ENCODE assay signal across 18 cellular contexts in genomic region chr19:11437955-11438354, GRCh38. TPM values are rescaled to one million over a fixed set of nuclear protein-coding genes. Genes with fewer than 3 reads are reported as not detected.
A peak's percentile ranks its signal among the peaks of the same experiment; 100 is the strongest.
DNase-seq lines count a peak whose midpoint lies in the region; ATAC-seq and TF ChIP-seq lines count a peak whose summit lies in the region.
"Had no signal": no experiment of that assay in that cellular context is flagged by ENCODE, and none has a peak within 500 bp of the region (broad histone marks: within the 10 kb centered on the region; RNA-seq: fewer than 3 reads in every experiment).

No MANE protein-coding gene starts in this region.

- dilution Hi-C loops in mammary epithelial cell (cut with HindIII; ENCODE audit: low sequenced_read_pairs): no loop called here

- H2AFZ ChIP-seq in mammary epithelial cell (ENCODE audit: low read depth, low read length) (no peak overlapping the region), OCI-LY7 (ENCODE audit: low read length) (no peak overlapping the region)

- H3K4me2 ChIP-seq in mammary epithelial cell (ENCODE audit: insufficient read depth, low read depth, low read length): no peak overlapping the region
- peak overlapping the region; percentile 22 for H3K4me2 ChIP-seq in OCI-LY7 (ENCODE audit: low read length)

- H3K4me3 Mint-ChIP-seq in MCF 10A (ENCODE audit: unreplicated experiment): peak overlapping the region; percentile 100
- peak overlapping the region; percentile 3 to 43 for H3K4me3 Mint-ChIP-seq in effector memory CD8-positive, alpha-beta T cell
- peak overlapping the region; percentile 64 to 76 for H3K4me3 Mint-ChIP-seq in stimulated activated naive B cell treated with anti-CD40 and anti-IgM and Interleukin-4, amounts not matched to agents 10 μg/mL and 1 μg/mL and 100 μg/mL, for 72 hours

- H3K9me3 ChIP-seq in mammary epithelial cell (replicated peaks; ENCODE audit: insufficient read depth, low read length) (no peaks in the 10 kb centered on the region), OCI-LY7 (ENCODE audit: low read length) (no peaks in the 10 kb centered on the region)
- H3K9me3 ChIP-seq: sigmoid colon had no signal

- H4K20me1 ChIP-seq in mammary epithelial cell (ENCODE audit: insufficient read depth, low read length) (no peaks in the 10 kb centered on the region), OCI-LY7 (ENCODE audit: insufficient read depth, low read length) (no peaks in the 10 kb centered on the region)

- no peaks in the 10 kb centered on the region for H3K9me2 ChIP-seq in OCI-LY7 (ENCODE audit: insufficient read depth, low read length)

- no peaks in the 10 kb centered on the region for H3K27me3 ChIP-seq in mammary epithelial cell (ENCODE audit: insufficient read depth, low read length)
- H3K27me3 ChIP-seq: sigmoid colon had no signal

- intact Hi-C loops in MCF 10A (cut with micrococcal nuclease): no loop called here
- intact Hi-C loops in mammary epithelial cell (cut with micrococcal nuclease): no loop called here
- intact Hi-C loops in OCI-LY7 (cut with micrococcal nuclease; ENCODE audit: unreplicated experiment): loop anchor here (5.0 kb wide), 1 partner anchor 146 kb away; no protein-coding TSS in a partner anchor

- H3K9ac ChIP-seq in mammary epithelial cell (ENCODE audit: insufficient read depth, low read length): no peak overlapping the region

- H3K9me3 Mint-ChIP-seq in MCF 10A (ENCODE audit: unreplicated experiment): no peaks in the 10 kb centered on the region
- H3K9me3 Mint-ChIP-seq in effector memory CD8-positive, alpha-beta T cell: no peaks in the 10 kb centered on the region
- no peaks in the 10 kb centered on the region for H3K9me3 Mint-ChIP-seq in stimulated activated naive B cell treated with anti-CD40 and anti-IgM and Interleukin-4, amounts not matched to agents 10 μg/mL and 1 μg/mL and 100 μg/mL, for 72 hours
- H3K9me3 Mint-ChIP-seq: activated CD4-positive, alpha-beta memory T cell treated with anti-CD3 and anti-CD28 coated beads for 36 hours had no signal

- ATAC-seq in effector memory CD8-positive, alpha-beta T cell (replicated peaks): no peak
- ATAC-seq in stimulated activated naive B cell treated with anti-CD40 and anti-IgM and Interleukin-4, amounts not matched to agents 10 μg/mL and 1 μg/mL and 100 μg/mL, for 72 hours (replicated peaks): peak; percentile 7 to 25
- no peak for ATAC-seq in GM21447 (IDR thresholded peaks at IDR 0.05; ENCODE audit: unreplicated experiment)

- H3K79me2 ChIP-seq in mammary epithelial cell (ENCODE audit: insufficient read depth, low read length) (peaks cover 47% of the 10 kb centered on the region), OCI-LY7 (ENCODE audit: insufficient read depth, low read depth, low read length) (peaks cover 14% of the 10 kb centered on the region; the same call in 1 of the 2 replicates)

- CTCF ChIA-PET in MCF 10A (lab: Yijun Ruan, JAX) (interaction anchor here (0.7 to 1.0 kb wide), 3 partner anchors 9 to 191 kb away, joined by 3 read pairs; no protein-coding TSS in a partner anchor), mammary epithelial cell (lab: Charles Lee; ENCODE audit: low non-redundant PET) (no interaction called here), OCI-LY7 (lab: Charles Lee; ENCODE audit: unreplicated experiment) (no interaction called here)

- DNase-seq in MCF 10A (ENCODE audit: unreplicated experiment) (no peak), mammary epithelial cell (no peak), OCI-LY7 (ENCODE audit: low spot score) (peak; percentile 38), NCI-H187 (lab: John Stamatoyannopoulos, UW) (no peak), NCI-H510A treated with DMSO at 0.1 percent for 48 hours (lab: John Stamatoyannopoulos, UW) (no peak)
- DNase-seq in effector memory CD8-positive, alpha-beta T cell: no peak
- peak; percentile 36 for DNase-seq in stimulated activated naive B cell treated with anti-CD40 and anti-IgM and Interleukin-4, amounts not matched to agents 10 μg/mL and 1 μg/mL and 100 μg/mL, for 72 hours
- DNase-seq: activated CD4-positive, alpha-beta memory T cell treated with anti-CD3 and anti-CD28 coated beads for 36 hours; cerebellar nuclear complex; DMS53; H7; NCI-H1048; NCI-H82; nucleus accumbens; sigmoid colon; stimulated activated CD4-positive, alpha-beta T cell treated with anti-CD3 and anti-CD28 coated beads, Interleukin-4, amount 100 ng/mL, for 1 hour had no signal

- in situ Hi-C loops in mammary epithelial cell (cut with MboI; ENCODE audit: low sequenced_read_pairs in 2 of 2): no loop called here

- peaks cover 63% of the 10 kb centered on the region for H3K36me3 Mint-ChIP-seq in MCF 10A (ENCODE audit: insufficient read depth, unreplicated experiment)
- peaks cover 50% of the 10 kb centered on the region for H3K36me3 Mint-ChIP-seq in effector memory CD8-positive, alpha-beta T cell (ENCODE audit: insufficient read depth)
- peaks cover 44 to 52% of the 10 kb centered on the region in 2 donors for H3K36me3 Mint-ChIP-seq in stimulated activated naive B cell treated with anti-CD40 and anti-IgM and Interleukin-4, amounts not matched to agents 10 μg/mL and 1 μg/mL and 100 μg/mL, for 72 hours

- H3K27ac ChIP-seq in mammary epithelial cell (ENCODE audit: insufficient read depth, low read depth, low read length) (no peak overlapping the region), OCI-LY7 (ENCODE audit: low read depth, low read length, poor library complexity, severe bottlenecking) (no peak overlapping the region)
- H3K27ac ChIP-seq: sigmoid colon had no signal

- H3K4me1 ChIP-seq in mammary epithelial cell (ENCODE audit: insufficient read depth, low read length): peaks cover 12% of the 10 kb centered on the region
- H3K4me1 ChIP-seq in OCI-LY7 (ENCODE audit: insufficient read depth, low read length, poor library complexity, severe bottlenecking): peaks cover 24% of the 10 kb centered on the region

- POLR2A ChIA-PET in MCF 10A (lab: Yijun Ruan, JAX) (no interaction called here), OCI-LY7 (lab: Charles Lee) (no interaction called here)

- H3K27ac Mint-ChIP-seq in MCF 10A (ENCODE audit: low read depth, unreplicated experiment): no peak overlapping the region
- no peak overlapping the region for H3K27ac Mint-ChIP-seq in effector memory CD8-positive, alpha-beta T cell
- peak overlapping the region; percentile 95 for H3K27ac Mint-ChIP-seq in stimulated activated naive B cell treated with anti-CD40 and anti-IgM and Interleukin-4, amounts not matched to agents 10 μg/mL and 1 μg/mL and 100 μg/mL, for 72 hours
- H3K27ac Mint-ChIP-seq: activated CD4-positive, alpha-beta memory T cell treated with anti-CD3 and anti-CD28 coated beads for 36 hours had no signal

- H3K27me3 Mint-ChIP-seq in MCF 10A (ENCODE audit: insufficient read depth, unreplicated experiment): no peaks in the 10 kb centered on the region
- no peaks in the 10 kb centered on the region for H3K27me3 Mint-ChIP-seq in effector memory CD8-positive, alpha-beta T cell
- no peaks in the 10 kb centered on the region for H3K27me3 Mint-ChIP-seq in stimulated activated naive B cell treated with anti-CD40 and anti-IgM and Interleukin-4, amounts not matched to agents 10 μg/mL and 1 μg/mL and 100 μg/mL, for 72 hours
- H3K27me3 Mint-ChIP-seq: activated CD4-positive, alpha-beta memory T cell treated with anti-CD3 and anti-CD28 coated beads for 36 hours had no signal

- H3K36me3 ChIP-seq in mammary epithelial cell (ENCODE audit: insufficient read depth, low read length) (peaks cover 18% of the 10 kb centered on the region), OCI-LY7 (ENCODE audit: insufficient read depth, low read length) (peaks cover 60% of the 10 kb centered on the region)

- 73% methylated on average over 5 of the region's 9 CpGs for WGBS in mammary epithelial cell (ENCODE audit: low coverage, missing lambda C conversion rate)

- peaks cover 5% of the 10 kb centered on the region for H3K4me1 Mint-ChIP-seq in MCF 10A (ENCODE audit: insufficient read depth, unreplicated experiment)
- H3K4me1 Mint-ChIP-seq in effector memory CD8-positive, alpha-beta T cell (ENCODE audit: low read depth in 2 of 2): peaks cover 28 to 29% of the 10 kb centered on the region in 2 donors
- peaks cover 30 to 55% of the 10 kb centered on the region in 2 donors for H3K4me1 Mint-ChIP-seq in stimulated activated naive B cell treated with anti-CD40 and anti-IgM and Interleukin-4, amounts not matched to agents 10 μg/mL and 1 μg/mL and 100 μg/mL, for 72 hours

- H3K4me3 ChIP-seq in mammary epithelial cell (replicated peaks in 1 of 3; ENCODE audit: insufficient read depth in 1 of 3, low read depth in 2 of 3, low read length in 3 of 3) (no peak overlapping the region), OCI-LY7 (ENCODE audit: low read depth, low read length, poor library complexity, severe bottlenecking) (no peak overlapping the region)
- H3K4me3 ChIP-seq: lung, sigmoid colon had no signal

- no peak for TF ChIP-seq CTCF in MCF 10A (IDR thresholded peaks at IDR 0.05; ENCODE audit: unreplicated experiment)
- no peak for TF ChIP-seq CTCF in mammary epithelial cell (conservative IDR thresholded peaks at IDR 0.05 in 1 of 2, IDR thresholded peaks at IDR 0.05 in 1 of 2; ENCODE audit: extremely low read depth in 1 of 2, insufficient read depth in 1 of 2, low read depth in 1 of 2, low read length in 2 of 2)
- no peak for TF ChIP-seq CTCF in OCI-LY7 (conservative IDR thresholded peaks at IDR 0.05; ENCODE audit: low read length)

- BruUV-seq in MCF 10A (replicated peaks; lab: Mats Ljungman, UMichigan) (TSS peak; percentile 16), mammary epithelial cell (replicated peaks; lab: Mats Ljungman, UMichigan) (no TSS peak), OCI-LY7 (replicated peaks; lab: Mats Ljungman, UMichigan) (TSS peak; percentile 60)

RNA-seq across cellular contexts. Expression of gene PRKCSH, which starts 2.5 kb away (rescaled TPM):
- 224 and 257 TPM in 2 replicates for total RNA-seq in MCF 10A (2022)
- 100 to 1,000 TPM; 118 to 290 TPM for total RNA-seq in mammary epithelial cell
- polyA plus RNA-seq in mammary epithelial cell: 88.9 TPM
- polyA minus RNA-seq in mammary epithelial cell: 239 TPM
- 61.8 and 95.6 TPM in 2 replicates for total RNA-seq in OCI-LY7 (2014; rRNA removed; shearing (Covaris generic))
- total RNA-seq in OCI-LY7 (2022): 271 and 297 TPM in 2 replicates

RNA-seq across cellular contexts. Expression of gene ODAD3, which starts 3.0 kb away (rescaled TPM):
- total RNA-seq in MCF 10A (2022) (0.30 TPM in 1 of 2 replicates, not detected in the other), mammary epithelial cell (1 to 10 TPM in 1 of 2 donors, under 1 TPM in 1; 0.17 to 1.1 TPM), OCI-LY7 (2022) (0.79 and 1.2 TPM in 2 replicates)
- 0.32 TPM for polyA plus RNA-seq in mammary epithelial cell
- polyA minus RNA-seq in mammary epithelial cell: not detected
- 0.28 and 0.57 TPM in 2 replicates for total RNA-seq in OCI-LY7 (2014; rRNA removed; shearing (Covaris generic))
- total RNA-seq: sigmoid colon had no signal

RNA-seq across cellular contexts. Expression of gene RGL3, which starts 18.8 kb away (rescaled TPM):
- total RNA-seq in MCF 10A (2022) (not detected in 2 replicates), mammary epithelial cell (1 to 10 TPM in 1 of 2 donors, under 1 TPM in 1; 0.24 to 1.8 TPM), OCI-LY7 (2022) (0.49 and 0.61 TPM in 2 replicates)
- 0.20 TPM for polyA plus RNA-seq in mammary epithelial cell
- not detected for polyA minus RNA-seq in mammary epithelial cell
- 0.41 TPM in 1 of 2 replicates, not detected in the other for total RNA-seq in OCI-LY7 (2014; rRNA removed; shearing (Covaris generic))
- total RNA-seq: activated CD4-positive, alpha-beta memory T cell treated with anti-CD3 and anti-CD28 coated beads for 36 hours had no signal

RNA-seq across cellular contexts. Expression of gene ELAVL3, which starts 42.9 kb away (rescaled TPM):
- total RNA-seq in MCF 10A (2022) (0.54 TPM in 1 of 2 replicates, not detected in the other), mammary epithelial cell (not detected), OCI-LY7 (2022) (0.30 TPM in 1 of 2 replicates, not detected in the other)
- polyA plus RNA-seq in mammary epithelial cell: not detected
- not detected for polyA minus RNA-seq in mammary epithelial cell
- total RNA-seq in OCI-LY7 (2014; rRNA removed; shearing (Covaris generic)): 0.95 TPM in 1 of 2 replicates, not detected in the other
- total RNA-seq: activated CD4-positive, alpha-beta memory T cell treated with anti-CD3 and anti-CD28 coated beads for 36 hours had no signal

RNA-seq across cellular contexts. Expression of gene EPOR, which starts 53.8 kb away (rescaled TPM):
- total RNA-seq in MCF 10A (2022) (1.7 and 2.7 TPM in 2 replicates), mammary epithelial cell (1 to 10 TPM in 1 of 2 donors, not detected in 1; 1.8 TPM), OCI-LY7 (2022) (11.3 and 15.7 TPM in 2 replicates)
- polyA plus RNA-seq in mammary epithelial cell: 1.3 TPM
- 5.2 TPM for polyA minus RNA-seq in mammary epithelial cell
- 9.9 and 19.6 TPM in 2 replicates for total RNA-seq in OCI-LY7 (2014; rRNA removed; shearing (Covaris generic))

Comparison
In these comparisons a context has a peak if more than half of its experiments do, and no peak if none do; other contexts are left out.
1. DNase-seq: peak in OCI-LY7 (single experiment) and stimulated activated naive B cell treated with anti-CD40 and anti-IgM and Interleukin-4, amounts not matched to agents 10 μg/mL and 1 μg/mL and 100 μg/mL, for 72 hours (single experiment); none in MCF 10A (single experiment), mammary epithelial cell (single experiment), effector memory CD8-positive, alpha-beta T cell (0 of 3), NCI-H187 (0 of 2) and NCI-H510A treated with DMSO at 0.1 percent for 48 hours (single experiment).
2. H3K4me3 Mint-ChIP-seq: peak in every context shown above with its lines; median percentile 100 in MCF 10A; 70 in stimulated activated naive B cell treated with anti-CD40 and anti-IgM and Interleukin-4, amounts not matched to agents 10 μg/mL and 1 μg/mL and 100 μg/mL, for 72 hours; 23 in effector memory CD8-positive, alpha-beta T cell.
3. ATAC-seq: peak in stimulated activated naive B cell treated with anti-CD40 and anti-IgM and Interleukin-4, amounts not matched to agents 10 μg/mL and 1 μg/mL and 100 μg/mL, for 72 hours (2 of 2); none in effector memory CD8-positive, alpha-beta T cell (single experiment) and GM21447 (single experiment).